20 cellular contexts compared by ENCODE assay signal in the genomic region with DNA sequence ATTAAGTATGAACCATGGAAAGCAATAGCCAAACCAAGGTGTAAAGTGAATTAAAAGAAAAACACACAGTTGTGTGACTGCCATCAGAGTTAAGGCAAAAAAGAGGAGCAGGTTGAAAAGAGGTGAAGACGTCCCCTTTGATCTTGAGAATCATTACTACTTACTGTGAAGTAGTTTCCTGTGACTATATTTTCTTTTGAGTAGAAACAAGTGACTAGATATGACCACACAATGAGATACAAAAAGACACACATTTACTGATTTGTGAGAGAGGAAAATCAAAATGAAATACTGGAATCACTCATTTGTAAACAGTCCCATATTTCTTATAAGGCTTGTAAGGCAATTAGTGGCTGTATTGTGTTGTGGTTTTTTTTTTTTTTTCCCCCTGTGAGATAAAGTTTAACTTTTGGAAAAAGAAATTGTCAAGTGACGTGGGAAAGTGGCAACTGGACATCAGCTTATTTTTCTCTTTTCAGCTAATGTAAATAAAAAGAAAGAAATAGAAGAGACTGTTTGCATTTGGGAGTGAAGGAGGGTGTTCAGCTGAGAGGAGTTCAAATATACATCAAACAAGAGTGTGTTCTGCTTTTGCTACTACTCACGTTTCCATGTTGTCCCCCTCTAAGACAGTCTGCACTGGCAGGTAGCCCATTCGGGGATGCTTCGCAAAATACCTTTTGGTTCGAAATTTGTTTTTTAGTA.
DNase-seq lines count a peak whose midpoint lies in the region; ATAC-seq and TF ChIP-seq lines count a peak whose summit lies in the region.
"Had no signal": no experiment of that assay in that cellular context is flagged by ENCODE, and none has a peak within 500 bp of the region (broad histone marks: within the 10 kb centered on the region; RNA-seq: fewer than 3 reads in every experiment).

No MANE protein-coding gene starts in this region.

- intact Hi-C loops in Calu3 (cut with micrococcal nuclease; ENCODE audit: unreplicated experiment) (no loop called here), ascending aorta (cut with DNase I) (no loop called here)

- POLR2A ChIA-PET in CD8-positive, alpha-beta memory T cell (lab: Charles Lee): no interaction called here

- no peaks in the 10 kb centered on the region for H3K9me3 ChIP-seq in CD8-positive, alpha-beta memory T cell (ENCODE audit: low read length)
- no peaks in the 10 kb centered on the region for H3K9me3 ChIP-seq in ascending aorta
- H3K9me3 ChIP-seq: stomach had no signal

- no peak for TF ChIP-seq CTCF in Calu3 (IDR thresholded peaks at IDR 0.05; ENCODE audit: unreplicated experiment)
- TF ChIP-seq CTCF in ascending aorta (IDR thresholded peaks at IDR 0.05): no peak

- ATAC-seq in GM18502 (IDR thresholded peaks at IDR 0.05; ENCODE audit: poor library complexity, unreplicated experiment): peak; percentile 63
- ATAC-seq in GM21360 (IDR thresholded peaks at IDR 0.05; ENCODE audit: unreplicated experiment): peak; percentile 71
- peak; percentile 57 for ATAC-seq in HG02938 (IDR thresholded peaks at IDR 0.05; ENCODE audit: unreplicated experiment)
- ATAC-seq: effector memory CD8-positive, alpha-beta T cell; left lobe of liver had no signal

- no peak overlapping the region for H3K4me3 Mint-ChIP-seq in T-helper 1 cell treated with Interleukin-12 subunit alpha and Interleukin-12 subunit beta and Interleukin-4 antibody, amounts not matched to agents 30 μg/mL and 1 μg/mL, for 36 hours
- H3K4me3 Mint-ChIP-seq in Calu3 (ENCODE audit: low read depth, unreplicated experiment): no peak overlapping the region
- H3K4me3 Mint-ChIP-seq in CD8-positive, alpha-beta memory T cell: no peak overlapping the region
- H3K4me3 Mint-ChIP-seq: activated B cell treated with CpG ODN at 0.5 μM for 24 hours; effector memory CD8-positive, alpha-beta T cell; H9 had no signal

- peaks cover 16% of the 10 kb centered on the region for H3K36me3 Mint-ChIP-seq in T-helper 1 cell treated with Interleukin-12 subunit alpha and Interleukin-12 subunit beta and Interleukin-4 antibody, amounts not matched to agents 30 μg/mL and 1 μg/mL, for 36 hours (ENCODE audit: low read depth)
- H3K36me3 Mint-ChIP-seq in Calu3 (ENCODE audit: insufficient read depth, unreplicated experiment): no peaks in the 10 kb centered on the region
- H3K36me3 Mint-ChIP-seq in CD8-positive, alpha-beta memory T cell: no peaks in the 10 kb centered on the region

- H3K4me1 ChIP-seq in CD8-positive, alpha-beta memory T cell (ENCODE audit: insufficient read depth, low read length): no peaks in the 10 kb centered on the region
- no peaks in the 10 kb centered on the region for H3K4me1 ChIP-seq in ascending aorta
- H3K4me1 ChIP-seq: parathyroid adenoma, stomach had no signal

- H3K27ac Mint-ChIP-seq in T-helper 1 cell treated with Interleukin-12 subunit alpha and Interleukin-12 subunit beta and Interleukin-4 antibody, amounts not matched to agents 30 μg/mL and 1 μg/mL, for 36 hours: peak overlapping the region; percentile 52
- no peak overlapping the region for H3K27ac Mint-ChIP-seq in Calu3 (ENCODE audit: unreplicated experiment)
- H3K27ac Mint-ChIP-seq in CD8-positive, alpha-beta memory T cell: no peak overlapping the region
- H3K27ac Mint-ChIP-seq: activated B cell treated with CpG ODN at 0.5 μM for 24 hours; effector memory CD8-positive, alpha-beta T cell; H9 had no signal

- CTCF ChIA-PET in Calu3 (lab: Charles Lee): interaction anchor here (0.7 kb wide), 1 partner anchor 130 kb away, joined by 4 read pairs; no protein-coding TSS in a partner anchor
- CTCF ChIA-PET in CD8-positive, alpha-beta memory T cell (lab: Charles Lee): no interaction called here

- no peak overlapping the region for H3K4me3 ChIP-seq in CD8-positive, alpha-beta memory T cell (ENCODE audit: low read length)
- H3K4me3 ChIP-seq in ascending aorta: no peak overlapping the region
- H3K4me3 ChIP-seq: stomach had no signal

- H3K27me3 ChIP-seq in CD8-positive, alpha-beta memory T cell (ENCODE audit: insufficient read depth, low read length, poor library complexity, severe bottlenecking): no peaks in the 10 kb centered on the region
- H3K27me3 ChIP-seq in ascending aorta: no peaks in the 10 kb centered on the region
- H3K27me3 ChIP-seq: brain microvascular endothelial cell, stomach had no signal

- peaks cover 8% of the 10 kb centered on the region for H3K4me1 Mint-ChIP-seq in T-helper 1 cell treated with Interleukin-12 subunit alpha and Interleukin-12 subunit beta and Interleukin-4 antibody, amounts not matched to agents 30 μg/mL and 1 μg/mL, for 36 hours (ENCODE audit: low read depth)
- no peaks in the 10 kb centered on the region for H3K4me1 Mint-ChIP-seq in Calu3 (ENCODE audit: low read depth, unreplicated experiment)
- no peaks in the 10 kb centered on the region for H3K4me1 Mint-ChIP-seq in CD8-positive, alpha-beta memory T cell
- H3K4me1 Mint-ChIP-seq: H9 had no signal

- H3K9me3 Mint-ChIP-seq in T-helper 1 cell treated with Interleukin-12 subunit alpha and Interleukin-12 subunit beta and Interleukin-4 antibody, amounts not matched to agents 30 μg/mL and 1 μg/mL, for 36 hours: no peaks in the 10 kb centered on the region
- no peaks in the 10 kb centered on the region for H3K9me3 Mint-ChIP-seq in Calu3 (ENCODE audit: low read depth, unreplicated experiment)
- peaks cover 0 to 3% (median 0%) of the 10 kb centered on the region in 5 donors for H3K9me3 Mint-ChIP-seq in CD8-positive, alpha-beta memory T cell
- H3K9me3 Mint-ChIP-seq: activated B cell treated with CpG ODN at 0.5 μM for 24 hours; effector memory CD8-positive, alpha-beta T cell had no signal

- no peaks in the 10 kb centered on the region for H3K27me3 Mint-ChIP-seq in T-helper 1 cell treated with Interleukin-12 subunit alpha and Interleukin-12 subunit beta and Interleukin-4 antibody, amounts not matched to agents 30 μg/mL and 1 μg/mL, for 36 hours (ENCODE audit: low read depth)
- no peaks in the 10 kb centered on the region for H3K27me3 Mint-ChIP-seq in Calu3 (ENCODE audit: unreplicated experiment)
- H3K27me3 Mint-ChIP-seq in CD8-positive, alpha-beta memory T cell: peaks cover 0 to 1% of the 10 kb centered on the region in 2 donors
- H3K27me3 Mint-ChIP-seq: activated B cell treated with CpG ODN at 0.5 μM for 24 hours; effector memory CD8-positive, alpha-beta T cell had no signal

- no peak overlapping the region for H3K27ac ChIP-seq in CD8-positive, alpha-beta memory T cell (ENCODE audit: low read depth, low read length)
- H3K27ac ChIP-seq in ascending aorta: no peak overlapping the region
- H3K27ac ChIP-seq: brain microvascular endothelial cell, parathyroid adenoma, stomach had no signal

- no peaks in the 10 kb centered on the region for H3K36me3 ChIP-seq in CD8-positive, alpha-beta memory T cell (ENCODE audit: insufficient read depth, low read length)
- H3K36me3 ChIP-seq in ascending aorta: peaks cover 0 to 3% of the 10 kb centered on the region in 2 donors
- H3K36me3 ChIP-seq: brain microvascular endothelial cell had no signal

- no peak for DNase-seq in NCI-H69 (lab: John Stamatoyannopoulos, UW)
- DNase-seq in Calu3: no peak
- no peak for DNase-seq in CD8-positive, alpha-beta memory T cell
- DNase-seq in ascending aorta (ENCODE audit: low spot score in 2 of 2): no peak
- DNase-seq: activated B cell treated with CpG ODN at 0.5 μM for 24 hours; activated naive CD4-positive, alpha-beta T cell treated with anti-CD3 and anti-CD28 coated beads, Interleukin-2, amount 50 U/mL, for 16 hours; brain microvascular endothelial cell; effector memory CD8-positive, alpha-beta T cell; H9; NCI-H1694; NCI-H526 treated with DMSO at 0.1 percent for 48 hours; small intestine; stomach; SW 1271 had no signal

- no TSS peak for BruUV-seq in Calu3 (replicated peaks; lab: Mats Ljungman, UMichigan)
